Comparison of ENCODE assay signal across 1 cellular context in the genomic region with DNA sequence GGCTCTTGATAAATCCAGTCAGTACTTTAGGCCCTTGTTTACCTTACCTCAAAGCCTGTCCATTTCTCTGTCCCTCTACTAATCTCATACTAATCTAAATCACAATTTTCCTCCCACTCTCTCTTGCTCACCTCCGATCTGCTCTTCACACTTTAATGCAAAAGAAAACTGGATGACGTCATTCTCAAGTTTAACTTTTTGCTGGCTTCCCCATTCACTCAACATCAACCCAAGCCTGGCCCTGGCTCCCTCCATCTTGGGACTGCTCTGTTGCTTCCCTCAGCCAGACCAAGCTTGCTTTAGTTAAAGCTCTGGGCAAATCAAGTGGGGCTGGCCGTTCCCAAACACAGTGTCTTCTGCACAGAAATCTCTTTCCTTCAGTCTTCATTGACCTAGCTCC.
TF ChIP-seq lines count a peak whose summit lies in the region.

No MANE protein-coding gene starts in this region.

TF ChIP-seq in WTC11, 78 proteins besides CTCF, POLR2A, EP300 and RAD21:
- no peak for TF ChIP-seq ZNF263 (CRISPR knock-in tag; IDR thresholded peaks at IDR 0.05; ENCODE audit: low read depth)
- TF ChIP-seq, protein P1, sequence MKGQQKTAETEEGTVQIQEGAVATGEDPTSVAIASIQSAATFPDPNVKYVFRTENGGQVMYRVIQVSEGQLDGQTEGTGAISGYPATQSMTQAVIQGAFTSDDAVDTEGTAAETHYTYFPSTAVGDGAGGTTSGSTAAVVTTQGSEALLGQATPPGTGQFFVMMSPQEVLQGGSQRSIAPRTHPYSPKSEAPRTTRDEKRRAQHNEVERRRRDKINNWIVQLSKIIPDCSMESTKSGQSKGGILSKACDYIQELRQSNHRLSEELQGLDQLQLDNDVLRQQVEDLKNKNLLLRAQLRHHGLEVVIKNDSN (CRISPR knock-in tag; IDR thresholded peaks at IDR 0.05): no peak
